Comparison of ENCODE assay signal across 19 cellular contexts in genomic region chr4:139918591-139918990, GRCh38.
DNase-seq lines count a peak whose midpoint lies in the region; ATAC-seq, FAIRE-seq and TF ChIP-seq lines count a peak whose summit lies in the region.
"Had no signal": no experiment of that assay in that cellular context is flagged by ENCODE, and none has a peak within 500 bp of the region (broad histone marks: within the 10 kb centered on the region; RNA-seq: fewer than 3 reads in every experiment).

No MANE protein-coding gene starts in this region.

- peak overlapping the region; percentile 72 for H2BK20ac ChIP-seq in IMR-90 (ENCODE audit: low read depth, low read length)

- H3K27ac Mint-ChIP-seq in astrocyte (ENCODE audit: unreplicated experiment) = peak overlapping the region; percentile 54
- H3K27ac Mint-ChIP-seq: activated CD8-positive, alpha-beta memory T cell treated with anti-CD3 and anti-CD28 coated beads, Interleukin-2, amount 10 ng/mL, durations not matched to agents 7 days and 5 days; stimulated activated memory B cell treated with anti-CD40 and anti-IgM and Interleukin-4, amounts not matched to agents 10 μg/mL and 1 μg/mL and 100 μg/mL, for 72 hours had no signal

- no peak for TF ChIP-seq CTCF in IMR-90 (conservative IDR thresholded peaks at IDR 0.05; ENCODE audit: low read depth, low read length)
- TF ChIP-seq CTCF in astrocyte (IDR thresholded peaks at IDR 0.05; ENCODE audit: insufficient read depth, low read depth, low read length) = no peak

- H3K14ac ChIP-seq in IMR-90 (replicated peaks; ENCODE audit: low read depth, low read length) = peak overlapping the region; percentile 47; the same call in 1 of the 2 replicates

- H3K23ac ChIP-seq in IMR-90 (ENCODE audit: low read depth, low read length) = no peak overlapping the region; the same call in 1 of the 2 replicates

- H3K4me3 Mint-ChIP-seq in astrocyte (ENCODE audit: unreplicated experiment) = no peak overlapping the region
- H3K4me3 Mint-ChIP-seq: activated CD8-positive, alpha-beta memory T cell treated with anti-CD3 and anti-CD28 coated beads, Interleukin-2, amount 10 ng/mL, durations not matched to agents 7 days and 5 days; stimulated activated memory B cell treated with anti-CD40 and anti-IgM and Interleukin-4, amounts not matched to agents 10 μg/mL and 1 μg/mL and 100 μg/mL, for 72 hours had no signal

- H3K79me1 ChIP-seq in IMR-90 (ENCODE audit: low read depth in 1 of 2, low read length in 2 of 2) = peaks cover 0 to 5% of the 10 kb centered on the region in 2 experiments; a peak in 1 of 4 replicates

- H2AK9ac ChIP-seq in IMR-90 (replicated peaks; ENCODE audit: low read depth, low read length, poor library complexity) = no peak overlapping the region

- H3K27me3 ChIP-seq in IMR-90 (ENCODE audit: control insufficient read depth, insufficient read depth, low read length) (no peaks in the 10 kb centered on the region), astrocyte (ENCODE audit: insufficient read depth, low read length) (no peaks in the 10 kb centered on the region), subcutaneous abdominal adipose tissue (ENCODE audit: control insufficient read depth in 5 of 5, insufficient read depth in 4 of 5, low read length in 5 of 5) (no peaks in the 10 kb centered on the region)
- H3K27me3 ChIP-seq: BE2C had no signal

- no peak overlapping the region for H3K4me3 ChIP-seq in IMR-90 (ENCODE audit: insufficient read depth, low read depth, low read length)
- no peak overlapping the region for H3K4me3 ChIP-seq in astrocyte (ENCODE audit: insufficient read depth, low read depth, low read length)
- H3K4me3 ChIP-seq in mesodermal cell (ENCODE audit: extremely low read depth, insufficient read depth, low read length, poor library complexity, severe bottlenecking) = no peak overlapping the region
- no peak overlapping the region for H3K4me3 ChIP-seq in subcutaneous abdominal adipose tissue (ENCODE audit: low read depth in 1 of 5, low read length in 5 of 5)

- H3K9me3 ChIP-seq in IMR-90 (ENCODE audit: control insufficient read depth, insufficient read depth, low read length) = no peaks in the 10 kb centered on the region
- no peaks in the 10 kb centered on the region for H3K9me3 ChIP-seq in astrocyte (ENCODE audit: insufficient read depth, low read depth, low read length)
- peaks cover 7% of the 10 kb centered on the region for H3K9me3 ChIP-seq in mesodermal cell (ENCODE audit: control insufficient read depth, low read length)
- no peaks in the 10 kb centered on the region for H3K9me3 ChIP-seq in subcutaneous abdominal adipose tissue (ENCODE audit: control insufficient read depth in 5 of 5, low read length in 5 of 5)
- H3K9me3 ChIP-seq: BE2C had no signal

- in situ Hi-C loops in IMR-90 (cut with MboI; ENCODE audit: low sequenced_read_pairs) = no loop called here

- H4K5ac ChIP-seq in IMR-90 (ENCODE audit: low read depth, low read length) = peak overlapping the region; percentile 24; the same call in 1 of the 2 replicates

- intact Hi-C loops in IMR-90 (cut with micrococcal nuclease) = no loop called here

- no peaks in the 10 kb centered on the region for H3K36me3 Mint-ChIP-seq in astrocyte (ENCODE audit: low read depth, unreplicated experiment)
- H3K36me3 Mint-ChIP-seq: activated CD8-positive, alpha-beta memory T cell treated with anti-CD3 and anti-CD28 coated beads, Interleukin-2, amount 10 ng/mL, durations not matched to agents 7 days and 5 days; stimulated activated memory B cell treated with anti-CD40 and anti-IgM and Interleukin-4, amounts not matched to agents 10 μg/mL and 1 μg/mL and 100 μg/mL, for 72 hours had no signal

- no TSS peak for BruUV-seq in IMR-90 (replicated peaks; lab: Mats Ljungman, UMichigan)

- peak overlapping the region; percentile 47; the same call in 1 of the 2 replicates for H2AK5ac ChIP-seq in IMR-90 (ENCODE audit: low read depth, low read length)

- H3K36me3 ChIP-seq in IMR-90 (ENCODE audit: control insufficient read depth, insufficient read depth, low read length) (no peaks in the 10 kb centered on the region), astrocyte (ENCODE audit: insufficient read depth, low read length) (no peaks in the 10 kb centered on the region), mesodermal cell (ENCODE audit: control insufficient read depth, insufficient read depth, low read length) (no peaks in the 10 kb centered on the region), subcutaneous abdominal adipose tissue (ENCODE audit: control insufficient read depth in 5 of 5, insufficient read depth in 5 of 5, low read length in 5 of 5) (no peaks in the 10 kb centered on the region)
- H3K36me3 ChIP-seq: BE2C had no signal

- no peak for TF ChIP-seq POLR2A in IMR-90 (IDR thresholded peaks at IDR 0.05; ENCODE audit: low read depth, low read length)

- CTCF ChIA-PET in IMR-90 (lab: Yijun Ruan, JAX) = no interaction called here

- H2BK5ac ChIP-seq in IMR-90 (ENCODE audit: low read depth, low read length, poor library complexity, severe bottlenecking) = peak overlapping the region; percentile 75

- TF ChIP-seq RAD21 in IMR-90 (IDR thresholded peaks at IDR 0.05; ENCODE audit: low read length) = no peak

- no peaks in the 10 kb centered on the region for H4K20me1 ChIP-seq in IMR-90 (ENCODE audit: insufficient read depth, low read length)
- no peaks in the 10 kb centered on the region for H4K20me1 ChIP-seq in astrocyte (ENCODE audit: insufficient read depth, low read length)

- WGBS in IMR-90 (ENCODE audit: extremely low coverage in 2 of 2, insufficient read length in 1 of 2), 2 experiments = no CpG with 5 or more reads among the region's 7 CpGs
- 81 to 98% methylated on average over 3 to 5 of the region's 7 CpGs for WGBS in mesodermal cell (ENCODE audit: insufficient coverage in 2 of 2), 2 experiments

- H3K27me3 Mint-ChIP-seq in astrocyte (ENCODE audit: low read depth, unreplicated experiment) = no peaks in the 10 kb centered on the region

- no peak overlapping the region for H3K9ac ChIP-seq in IMR-90 (ENCODE audit: low read depth, low read length)
- H3K9ac ChIP-seq in astrocyte (ENCODE audit: low read length) = peak overlapping the region; percentile 28
- H3K9ac ChIP-seq in subcutaneous abdominal adipose tissue (ENCODE audit: low read length in 5 of 5) = peak overlapping the region in 1 of 5 donors; percentile 20

- H2BK15ac ChIP-seq in IMR-90 (ENCODE audit: low read depth, low read length) = peak overlapping the region; percentile 45; the same call in 1 of the 3 replicates

- H3K4me1 Mint-ChIP-seq in astrocyte (ENCODE audit: low read depth, unreplicated experiment) = peaks cover 45% of the 10 kb centered on the region
- H3K4me1 Mint-ChIP-seq: activated CD8-positive, alpha-beta memory T cell treated with anti-CD3 and anti-CD28 coated beads, Interleukin-2, amount 10 ng/mL, durations not matched to agents 7 days and 5 days; stimulated activated memory B cell treated with anti-CD40 and anti-IgM and Interleukin-4, amounts not matched to agents 10 μg/mL and 1 μg/mL and 100 μg/mL, for 72 hours had no signal

- H4K8ac ChIP-seq in IMR-90 (ENCODE audit: low read depth in 2 of 2, low read length in 2 of 2) = peak overlapping the region in 1 of 2 experiments; percentile 77; a peak in 2 of 4 replicates

- peak overlapping the region; percentile 88; the same call in 1 of the 2 replicates for H3K18ac ChIP-seq in IMR-90 (ENCODE audit: low read depth, low read length)

- H3K4me1 ChIP-seq in IMR-90 (ENCODE audit: control insufficient read depth, insufficient read depth, low read length) (peaks cover 16% of the 10 kb centered on the region), astrocyte (ENCODE audit: insufficient read depth, low read length) (peaks cover 21% of the 10 kb centered on the region), mesodermal cell (ENCODE audit: control insufficient read depth, insufficient read depth, low read length, poor library complexity, severe bottlenecking) (peaks cover 40% of the 10 kb centered on the region), subcutaneous abdominal adipose tissue (ENCODE audit: control insufficient read depth in 5 of 5, insufficient read depth in 5 of 5, low read length in 5 of 5) (peaks cover 21 to 93% (median 67%) of the 10 kb centered on the region in 5 donors)

- no peak overlapping the region for H3K56ac ChIP-seq in IMR-90 (ENCODE audit: extremely low read depth, insufficient read depth, low read length)

- no peak overlapping the region for H3K4me2 ChIP-seq in IMR-90 (ENCODE audit: low read depth, low read length)
- H3K4me2 ChIP-seq in astrocyte (ENCODE audit: low read length) = peak overlapping the region; percentile 66

- dilution Hi-C loops in IMR-90 (cut with HindIII; ENCODE audit: low sequenced_read_pairs, unreplicated experiment) = no loop called here

- H3K27ac ChIP-seq in IMR-90 (ENCODE audit: insufficient read depth, low read length) = peak overlapping the region; percentile 56; the same call in 1 of the 2 replicates
- H3K27ac ChIP-seq in astrocyte (ENCODE audit: low read depth, low read length) = no peak overlapping the region
- peak overlapping the region; percentile 80 for H3K27ac ChIP-seq in mesodermal cell (ENCODE audit: low read depth, low read length, severe bottlenecking)
- H3K27ac ChIP-seq in subcutaneous abdominal adipose tissue (ENCODE audit: low read depth, low read length) = peak overlapping the region; percentile 86

- no peak for FAIRE-seq in astrocyte (lab: Jason Lieb, UNC)
- FAIRE-seq: bronchial epithelial cell, small intestine had no signal

- peak overlapping the region; percentile 79 for H3K4ac ChIP-seq in IMR-90 (ENCODE audit: low read depth, low read length)

- ATAC-seq in IMR-90 (ENCODE audit: low read depth) (peak; percentile 42), HG03097 (IDR thresholded peaks at IDR 0.05; ENCODE audit: low FRiP score, unreplicated experiment) (no peak)
- ATAC-seq: activated CD8-positive, alpha-beta memory T cell treated with anti-CD3 and anti-CD28 coated beads, Interleukin-2, amount 10 ng/mL, durations not matched to agents 7 days and 5 days; stimulated activated memory B cell treated with anti-CD40 and anti-IgM and Interleukin-4, amounts not matched to agents 10 μg/mL and 1 μg/mL and 100 μg/mL, for 72 hours had no signal

- H2AFZ ChIP-seq in IMR-90 (replicated peaks; ENCODE audit: low read length, poor library complexity) (no peak overlapping the region), astrocyte (ENCODE audit: low read depth, low read length) (no peak overlapping the region)

- H4K91ac ChIP-seq in IMR-90 (ENCODE audit: insufficient read depth, low read depth, low read length) = peak overlapping the region; percentile 54; the same call in 1 of the 2 replicates

- DNase-seq in IMR-90 (peak; percentile 63), astrocyte (ENCODE audit: low read depth) (peak; percentile 57), NCI-H2196 treated with DMSO at 0.1 percent for 48 hours (lab: John Stamatoyannopoulos, UW; ENCODE audit: unreplicated experiment) (no peak), GM19240 (ENCODE audit: insufficient read length, low spot score) (no peak), ecto neural progenitor cell (ENCODE audit: low spot score) (no peak)
- DNase-seq: activated CD4-positive, CD25-positive, alpha-beta regulatory T cell; activated CD8-positive, alpha-beta memory T cell treated with anti-CD3 and anti-CD28 coated beads, Interleukin-2, amount 10 ng/mL, durations not matched to agents 7 days and 5 days; activated gamma-delta T cell treated with Interleukin-2 at 50 U/mL for 16 hours; BE2C; effector CD8-positive, alpha-beta T cell; HFFc6; NCI-H1930; NCI-H526; small intestine had no signal

- no peaks in the 10 kb centered on the region for H3K9me3 Mint-ChIP-seq in astrocyte (ENCODE audit: unreplicated experiment)
- H3K9me3 Mint-ChIP-seq: HFFc6; stimulated activated memory B cell treated with anti-CD40 and anti-IgM and Interleukin-4, amounts not matched to agents 10 μg/mL and 1 μg/mL and 100 μg/mL, for 72 hours had no signal

- H3K9me1 ChIP-seq in IMR-90 (ENCODE audit: insufficient read depth, low read length) = peaks cover 3% of the 10 kb centered on the region; the same call in 1 of the 2 replicates

- POLR2A ChIA-PET in IMR-90 (lab: Charles Lee; ENCODE audit: unreplicated experiment) = no interaction called here

- no peaks in the 10 kb centered on the region for H3K79me2 ChIP-seq in astrocyte (ENCODE audit: insufficient read depth, low read length)

- H2BK120ac ChIP-seq in IMR-90 (ENCODE audit: low read depth, low read length) = peak overlapping the region; percentile 86

Comparison
In these comparisons a context has a peak if more than half of its experiments do, and no peak if none do; other contexts are left out.
1. DNase-seq: peak in IMR-90 (single experiment) and astrocyte (single experiment); none in NCI-H2196 treated with DMSO at 0.1 percent for 48 hours (single experiment), GM19240 (single experiment) and ecto neural progenitor cell (single experiment).